ENCODE assay signal across 9 cellular contexts in the genomic region with DNA sequence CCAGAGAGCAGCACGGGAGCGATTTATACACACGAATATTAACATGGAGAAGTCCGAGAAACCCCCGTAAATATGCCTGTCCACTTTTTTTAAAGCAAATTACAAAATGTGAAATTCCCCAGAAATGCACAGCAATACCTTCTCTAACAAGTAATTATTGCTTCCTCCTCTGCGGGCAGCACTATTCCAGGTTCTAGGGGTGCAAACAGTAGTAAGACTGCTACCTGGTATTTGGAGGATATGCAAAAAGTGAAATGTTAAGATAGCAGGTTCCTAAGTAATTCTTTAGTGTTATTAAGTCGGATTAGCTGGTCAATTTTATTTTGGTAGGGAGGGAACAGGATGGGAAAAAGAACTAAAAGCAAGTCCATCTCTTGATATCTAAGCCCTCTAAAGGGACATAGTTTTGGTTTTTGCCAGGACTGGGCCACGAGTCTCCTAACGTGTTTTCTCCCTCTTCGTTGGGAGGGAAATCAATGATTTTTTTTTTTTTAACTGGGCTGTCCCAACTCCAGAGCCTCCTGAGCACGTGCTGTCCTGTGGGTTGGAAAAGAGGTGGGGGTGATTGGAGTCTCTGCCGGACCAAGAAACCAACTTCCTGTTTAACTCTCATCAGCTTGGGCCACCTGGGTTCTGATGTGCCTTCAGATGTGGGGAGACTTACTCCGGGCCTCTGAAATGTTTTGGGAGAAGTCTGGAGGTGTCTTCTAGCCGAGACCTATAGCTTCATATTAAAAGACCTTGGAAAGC. TPM values are rescaled to one million over a fixed set of nuclear protein-coding genes. Genes with fewer than 3 reads are reported as not detected.
DNase-seq lines count a peak whose midpoint lies in the region; ATAC-seq, FAIRE-seq and TF ChIP-seq lines count a peak whose summit lies in the region.
"Had no signal": no experiment of that assay in that cellular context is flagged by ENCODE, and none has a peak within 500 bp of the region (broad histone marks: within the 10 kb centered on the region; RNA-seq: fewer than 3 reads in every experiment).

No MANE protein-coding gene starts in this region.

- no TSS peak for BruUV-seq in PC-3 (replicated peaks; lab: Mats Ljungman, UMichigan)

- no peaks in the 10 kb centered on the region for H3K9me2 ChIP-seq in PC-3 (replicated peaks; ENCODE audit: low read length)

- peaks cover 19% of the 10 kb centered on the region for H4K20me1 ChIP-seq in PC-3 (ENCODE audit: low read length)

- H3K79me2 ChIP-seq in PC-3 (ENCODE audit: low read length) = peaks cover 46% of the 10 kb centered on the region

- DNase-seq in GM19239 (ENCODE audit: insufficient read length, low spot score) = no peak
- no peak for DNase-seq in PC-3
- no peak for DNase-seq in epithelial cell of prostate (ENCODE audit: low read depth, low spot score)
- DNase-seq in sigmoid colon = no peak
- no peak for DNase-seq in LoVo (ENCODE audit: low spot score)
- DNase-seq in NCI-H1417 treated with DMSO at 0.1 percent for 48 hours (lab: John Stamatoyannopoulos, UW) = no peak
- no peak for DNase-seq in stimulated activated CD4-positive, alpha-beta T cell treated with anti-CD3 and anti-CD28 coated beads, Interleukin-4, amount 100 ng/mL, for 1 hour

- ATAC-seq in PC-3 (no peak), HG02840 (IDR thresholded peaks at IDR 0.05; ENCODE audit: low FRiP score, unreplicated experiment) (no peak)

- TF ChIP-seq CTCF in PC-3 (conservative IDR thresholded peaks at IDR 0.05; ENCODE audit: low read depth, low read length) (no peak), sigmoid colon (IDR thresholded peaks at IDR 0.05) (no peak)

- intact Hi-C loops in PC-3 (cut with micrococcal nuclease) (no loop called here), sigmoid colon (cut with DNase I) (no loop called here)

- no peaks in the 10 kb centered on the region for H3F3A ChIP-seq in PC-3 (ENCODE audit: low read length, unreplicated experiment)

- peak overlapping the region; percentile 91 for H3K4me2 ChIP-seq in PC-3 (ENCODE audit: low read length)

- H3K27ac ChIP-seq in PC-3 (ENCODE audit: low read length) (no peak overlapping the region), epithelial cell of prostate (peak overlapping the region; percentile 99), sigmoid colon (peak overlapping the region; percentile 96 to 100 (median 100))
- H3K27ac ChIP-seq: SJSA1 had no signal

- CTCF ChIA-PET in PC-3 (lab: Charles Lee) = no interaction called here

- TF ChIP-seq POLR2A in sigmoid colon (IDR thresholded peaks at IDR 0.05) = no peak

- H3K4me1 ChIP-seq in PC-3 (ENCODE audit: insufficient read depth, low read length) (peaks cover 14% of the 10 kb centered on the region), sigmoid colon (peaks cover 0 to 41% (median 39%) of the 10 kb centered on the region in 4 donors)
- H3K4me1 ChIP-seq: SJSA1 had no signal

- H3K27me3 ChIP-seq in PC-3 (ENCODE audit: low read length) (no peaks in the 10 kb centered on the region), sigmoid colon (no peaks in the 10 kb centered on the region)
- H3K27me3 ChIP-seq: SJSA1 had no signal

- 19 to 25% methylated on average over 14 of the region's 14 CpGs for WGBS in sigmoid colon, 2 donors

- H3K9ac ChIP-seq in PC-3 (ENCODE audit: low read length) = peak overlapping the region; percentile 100; the same call in 1 of the 2 replicates

- H2AFZ ChIP-seq in PC-3 (ENCODE audit: low read length) = 0 out of 2 replicates have a peak overlapping the region, but pooled peaks have one; percentile 20

- H3K36me3 ChIP-seq in PC-3 (ENCODE audit: low read depth, low read length) = peaks cover 15% of the 10 kb centered on the region; the same call in 1 of the 2 replicates
- peaks cover 0 to 20% (median under 1%) of the 10 kb centered on the region in 4 donors for H3K36me3 ChIP-seq in sigmoid colon

- H3K9me3 ChIP-seq in PC-3 (ENCODE audit: low read length) = no peaks in the 10 kb centered on the region
- H3K9me3 ChIP-seq in sigmoid colon = no peaks in the 10 kb centered on the region
- H3K9me3 ChIP-seq: SJSA1 had no signal

- TF ChIP-seq EP300 in sigmoid colon (IDR thresholded peaks at IDR 0.05) = no peak

- FAIRE-seq in GM19239 (lab: Jason Lieb, UNC) = peak; percentile 70

- H3K4me3 ChIP-seq in PC-3 (ENCODE audit: low read length) (peak overlapping the region; percentile 97), sigmoid colon (peak overlapping the region in 3 of 4 donors; percentile 74 to 95 (median 79))

- POLR2A ChIA-PET in PC-3 (lab: Charles Lee; ENCODE audit: unreplicated experiment) = interaction anchor here (0.7 kb wide), 1 partner anchor 59 kb away, joined by 6 read pairs; no protein-coding TSS in a partner anchor

RNA-seq across cellular contexts. Expression of gene XBP1, which starts 1.7 kb away (rescaled TPM):
- total RNA-seq in PC-3 (2014; rRNA removed) = 125 and 191 TPM in 2 replicates
- 100 to 1,000 TPM in 2 of 4 donors, 10 to 100 TPM in 2; 76.7 to 126 (median 106) TPM for total RNA-seq in sigmoid colon
- polyA plus RNA-seq in sigmoid colon = 100 to 1,000 TPM in 2 of 3 donors, 10 to 100 TPM in 1; 87.6 to 134 (median 106) TPM

RNA-seq across cellular contexts. Expression of gene CCDC117, which starts 29.5 kb away (rescaled TPM):
- total RNA-seq in PC-3 (2014; rRNA removed) = 7.1 and 18.8 TPM in 2 replicates
- total RNA-seq in sigmoid colon = 10 to 100 TPM; 23.9 to 33.2 (median 29.8) TPM
- polyA plus RNA-seq in sigmoid colon = 10 to 100 TPM in 1 of 3 donors, 1 to 10 TPM in 2; 9.6 to 10.4 (median 9.6) TPM
